ENCODE assay signal across 8 cellular contexts in the genomic region with DNA sequence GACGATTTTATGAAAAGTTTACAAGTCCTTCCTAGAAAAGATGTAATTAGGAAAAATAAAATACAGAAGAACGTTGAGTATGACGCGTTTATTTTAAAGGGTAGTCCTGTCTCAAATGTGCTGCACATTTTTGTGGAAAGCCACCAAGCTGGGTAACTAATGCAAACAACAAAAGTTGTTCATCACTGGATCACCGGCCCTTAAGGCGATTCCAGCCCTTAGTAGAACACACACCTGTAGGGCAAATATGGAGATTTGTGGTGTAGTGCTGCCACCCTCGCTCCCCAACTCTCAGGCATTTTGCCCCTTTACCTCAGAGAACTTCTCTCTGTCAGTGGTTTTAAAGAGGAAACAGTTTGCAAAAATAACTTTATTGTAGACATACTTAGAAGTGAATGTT. TPM values are rescaled to one million over a fixed set of nuclear protein-coding genes. Genes with fewer than 3 reads are reported as not detected.
A peak's percentile ranks its signal among the peaks of the same experiment; 100 is the strongest.
DNase-seq lines count a peak whose midpoint lies in the region; ATAC-seq, FAIRE-seq and TF ChIP-seq lines count a peak whose summit lies in the region.

No MANE protein-coding gene starts in this region.

- peak overlapping the region; percentile 68 to 87 (median 82) for H3K4me3 ChIP-seq in BLaER1 treated with 17β-estradiol and CSF1 and Interleukin-3, amounts not matched to agents 10 nM and 100 nM
- no peak overlapping the region for H3K4me3 ChIP-seq in KMS-11 (IDR thresholded peaks at IDR 0.05; ENCODE audit: insufficient read depth, low read depth, low read length)
- no peak overlapping the region for H3K4me3 ChIP-seq in colonic mucosa

- no peaks in the 10 kb centered on the region for H3K27me3 Mint-ChIP-seq in nephron progenitor cell (ENCODE audit: low read depth, poor library complexity)

- H3K36me3 Mint-ChIP-seq in nephron progenitor cell (ENCODE audit: low read depth): peaks cover 29% of the 10 kb centered on the region

- peak overlapping the region; percentile 87 for H3K4me3 Mint-ChIP-seq in nephron progenitor cell

- H3K4me1 Mint-ChIP-seq in nephron progenitor cell: peaks cover 56% of the 10 kb centered on the region

- peak overlapping the region; percentile 72 to 91 (median 82) for H3K4me2 ChIP-seq in BLaER1 treated with 17β-estradiol and CSF1 and Interleukin-3, amounts not matched to agents 10 nM and 100 nM
- peak overlapping the region; percentile 89 for H3K4me2 ChIP-seq in KMS-11

- no peak for ATAC-seq in HG02763 (IDR thresholded peaks at IDR 0.05; ENCODE audit: unreplicated experiment)
- no peak for ATAC-seq in esophagus mucosa

- no peak for DNase-seq in colonic mucosa
- DNase-seq in nephron progenitor cell: no peak
- no peak for DNase-seq in D721Med (ENCODE audit: insufficient read length, low spot score)
- no peak for DNase-seq in NCI-H146 treated with DMSO at 0.1 percent for 48 hours (lab: John Stamatoyannopoulos, UW; ENCODE audit: unreplicated experiment)

- intact Hi-C loops in colonic mucosa (cut with DNase I): loop anchor here (10.0 kb wide), 1 partner anchor 218 kb away; no protein-coding TSS in a partner anchor

- TF ChIP-seq CTCF in KMS-11 (conservative IDR thresholded peaks at IDR 0.05; ENCODE audit: low read depth, low read length) (no peak), colonic mucosa (IDR thresholded peaks at IDR 0.05) (no peak), nephron progenitor cell (IDR thresholded peaks at IDR 0.05) (no peak), D721Med (IDR thresholded peaks at IDR 0.05; ENCODE audit: insufficient read depth, missing control alignments) (no peak)

- peak overlapping the region in 10 of 11 experiments; percentile 90 to 97 (median 95); a peak in 18 of 22 replicates for H3K27ac ChIP-seq in BLaER1 treated with 17β-estradiol and CSF1 and Interleukin-3, amounts not matched to agents 10 nM and 100 nM
- H3K27ac ChIP-seq in KMS-11: peak overlapping the region; percentile 62; the same call in 1 of the 2 replicates
- H3K27ac ChIP-seq in colonic mucosa: no peak overlapping the region

- peaks cover 64% of the 10 kb centered on the region for H3K79me2 ChIP-seq in KMS-11 (ENCODE audit: insufficient read depth, low read depth)

- peaks cover 41% of the 10 kb centered on the region for H3K9me3 Mint-ChIP-seq in nephron progenitor cell

- peaks cover 0 to 20% (median 13%) of the 10 kb centered on the region in 11 experiments; a peak in 16 of 22 replicates for H3K9me3 ChIP-seq in BLaER1 treated with 17β-estradiol and CSF1 and Interleukin-3, amounts not matched to agents 10 nM and 100 nM (replicated peaks in 1 of 11)
- H3K9me3 ChIP-seq in colonic mucosa: no peaks in the 10 kb centered on the region

- FAIRE-seq in D721Med (lab: Jason Lieb, UNC): no peak

- H3K4me1 ChIP-seq in BLaER1 treated with 17β-estradiol and CSF1 and Interleukin-3, amounts not matched to agents 10 nM and 100 nM: peaks cover 36 to 49% (median 42%) of the 10 kb centered on the region in 10 experiments
- H3K4me1 ChIP-seq in KMS-11 (ENCODE audit: low read depth, poor library complexity, severe bottlenecking) (peaks cover 28% of the 10 kb centered on the region), colonic mucosa (peaks cover 10% of the 10 kb centered on the region)

- no peak overlapping the region for H3K27ac Mint-ChIP-seq in nephron progenitor cell

- peaks cover 8 to 45% (median 30%) of the 10 kb centered on the region in 11 experiments; a peak in 19 of 22 replicates for H3K36me3 ChIP-seq in BLaER1 treated with 17β-estradiol and CSF1 and Interleukin-3, amounts not matched to agents 10 nM and 100 nM
- no peaks in the 10 kb centered on the region for H3K36me3 ChIP-seq in KMS-11 (ENCODE audit: insufficient read depth)
- H3K36me3 ChIP-seq in colonic mucosa: no peaks in the 10 kb centered on the region

- H3K9ac ChIP-seq in BLaER1 treated with 17β-estradiol and CSF1 and Interleukin-3, amounts not matched to agents 10 nM and 100 nM: peak overlapping the region; percentile 89 to 98 (median 94)
- H3K9ac ChIP-seq in KMS-11 (peak overlapping the region; percentile 78; the same call in 1 of the 2 replicates), colonic mucosa (ENCODE audit: low read depth in 2 of 2, low read length in 2 of 2) (peak overlapping the region; percentile 35 to 46)

- no peaks in the 10 kb centered on the region for H3K27me3 ChIP-seq in BLaER1 treated with 17β-estradiol and CSF1 and Interleukin-3, amounts not matched to agents 10 nM and 100 nM
- no peaks in the 10 kb centered on the region for H3K27me3 ChIP-seq in KMS-11 (ENCODE audit: insufficient read depth, low read depth)
- peaks cover 9% of the 10 kb centered on the region for H3K27me3 ChIP-seq in colonic mucosa

- H2AFZ ChIP-seq in KMS-11 (ENCODE audit: low read depth): no peak overlapping the region

- peaks cover 43 to 56% (median 54%) of the 10 kb centered on the region in 11 experiments; a peak in 21 of 22 replicates for H4K20me1 ChIP-seq in BLaER1 treated with 17β-estradiol and CSF1 and Interleukin-3, amounts not matched to agents 10 nM and 100 nM
- no peaks in the 10 kb centered on the region for H4K20me1 ChIP-seq in KMS-11 (ENCODE audit: insufficient read depth)

RNA-seq across cellular contexts. Expression of a gene that starts 1.9 kb away (rescaled TPM):
- total RNA-seq in colonic mucosa (10 to 100 TPM; 16.3 to 18.9 TPM), esophagus mucosa (21.8 TPM)

Comparison
In these comparisons a context has a peak if more than half of its experiments do, and no peak if none do; other contexts are left out.
1. H3K4me3 ChIP-seq: peak in BLaER1 treated with 17β-estradiol and CSF1 and Interleukin-3, amounts not matched to agents 10 nM and 100 nM (10 of 10); none in KMS-11 (single experiment) and colonic mucosa (single experiment).
2. H3K9ac ChIP-seq: peak in every context shown above with its lines; median percentile 94 in BLaER1 treated with 17β-estradiol and CSF1 and Interleukin-3, amounts not matched to agents 10 nM and 100 nM; 78 in KMS-11; 40 in colonic mucosa.